23 cellular contexts compared by ENCODE assay signal in genomic region chr18:31301201-31301655, GRCh38. TPM values are rescaled to one million over a fixed set of nuclear protein-coding genes. Genes with fewer than 3 reads are reported as not detected.
DNase-seq lines count a peak whose midpoint lies in the region; ATAC-seq, FAIRE-seq and TF ChIP-seq lines count a peak whose summit lies in the region.
"Had no signal": no experiment of that assay in that cellular context is flagged by ENCODE, and none has a peak within 500 bp of the region (broad histone marks: within the 10 kb centered on the region; RNA-seq: fewer than 3 reads in every experiment).

No MANE protein-coding gene starts in this region.

- DNase-seq in Right ventricle myocardium superior (no peak), cardiac septum (ENCODE audit: low spot score) (no peak), left colon (no peak), urothelium cell line (ENCODE audit: low spot score) (peak; percentile 3), left lung (no peak)
- DNase-seq: activated CD4-positive, alpha-beta T cell treated with anti-CD3 and anti-CD28 coated beads for 1 hour; activated gamma-delta T cell treated with Interleukin-2 at 50 U/mL for 16 hours; anterior cingulate cortex; colonic mucosa; DMS79 treated with DMSO at 0.1 percent for 48 hours; head of caudate nucleus; NCI-H1694 treated with DMSO at 0.1 percent for 48 hours; NCI-H446 treated with DMSO at 0.1 percent for 48 hours; stimulated activated CD4-positive, alpha-beta T cell treated with anti-CD3 and anti-CD28 coated beads, Interleukin-15, amount 100 ng/mL, for 24 hours had no signal

- no peaks in the 10 kb centered on the region for H3K9me3 ChIP-seq in left lung
- H3K9me3 ChIP-seq: A549, colonic mucosa, prostate gland, vagina had no signal

- no peaks in the 10 kb centered on the region for H3K4me1 ChIP-seq in left lung
- H3K4me1 ChIP-seq: colonic mucosa, prostate gland, vagina had no signal

- ATAC-seq in Right ventricle myocardium superior (ENCODE audit: poor library complexity) (peak; percentile 36), esophagus mucosa (peak; percentile 75), left colon (peak; percentile 94), left lung (no peak), HG02610 (IDR thresholded peaks at IDR 0.05; ENCODE audit: unreplicated experiment) (no peak)
- ATAC-seq in activated CD4-positive, CD25-positive, alpha-beta regulatory T cell treated with anti-CD3 and anti-CD28 coated beads, Interleukin-2, amount 50 U/mL, for 24 hours, result no peak
- ATAC-seq: A549 had no signal

- no peaks in the 10 kb centered on the region for H3K27me3 ChIP-seq in left lung
- H3K27me3 ChIP-seq: colonic mucosa, vagina had no signal

- no peaks in the 10 kb centered on the region for H3K36me3 ChIP-seq in left lung
- H3K36me3 ChIP-seq: colonic mucosa, prostate gland, vagina had no signal

- no peak overlapping the region for H3K27ac ChIP-seq in left lung
- H3K27ac ChIP-seq: A549, colonic mucosa, epithelial cell of prostate, prostate gland, vagina had no signal

- intact Hi-C loops in Right ventricle myocardium superior (cut with DNase I), result no loop called here
- intact Hi-C loops in cardiac septum (cut with DNase I), result no loop called here
- intact Hi-C loops in left colon (cut with DNase I, micrococcal nuclease), result no loop called here
- intact Hi-C loops in left lung (cut with DNase I), result loop anchor here in 1 of 2 donors (10.0 kb wide), 1 partner anchor 204 kb away; no protein-coding TSS in a partner anchor

- FAIRE-seq in urothelium cell line (lab: Jason Lieb, UNC), result no peak
- FAIRE-seq: A549 had no signal

- H3K4me3 ChIP-seq in left lung, result no peak overlapping the region
- H3K4me3 ChIP-seq: A549, colonic mucosa, prostate gland, vagina had no signal

- no peak for TF ChIP-seq CTCF in left lung (IDR thresholded peaks at IDR 0.05)

RNA-seq across cellular contexts. Expression of gene DSG1, which starts 16.7 kb away (rescaled TPM):
- total RNA-seq in Right ventricle myocardium superior (0.89 TPM), cardiac septum (0.89 TPM), esophagus mucosa (33.7 TPM), left colon (not detected), left lung (not detected)
- total RNA-seq: colonic mucosa, M059J, myocyte had no signal

Comparison
In these comparisons a context has a peak if more than half of its experiments do, and no peak if none do; other contexts are left out.
1. ATAC-seq: peak in Right ventricle myocardium superior (single experiment), esophagus mucosa (single experiment) and left colon (single experiment); none in activated CD4-positive, CD25-positive, alpha-beta regulatory T cell treated with anti-CD3 and anti-CD28 coated beads, Interleukin-2, amount 50 U/mL, for 24 hours (0 of 2), left lung (single experiment) and HG02610 (single experiment).
2. RNA of gene DSG1, which starts 16.7 kb away (total RNA-seq): 33.7 TPM in esophagus mucosa (single experiment); 0.89 TPM in cardiac septum (single experiment), 0.89 TPM in Right ventricle myocardium superior (single experiment), not detected in left colon and not detected in left lung; every median in the first group is over 10 times any median in the second.